Comparison of ENCODE assay signal across 13 cellular contexts in genomic region chr14:90839024-90839888, GRCh38. TPM values are rescaled to one million over a fixed set of nuclear protein-coding genes. Genes with fewer than 3 reads are reported as not detected.
DNase-seq lines count a peak whose midpoint lies in the region; ATAC-seq and TF ChIP-seq lines count a peak whose summit lies in the region.
"Had no signal": no experiment of that assay in that cellular context is flagged by ENCODE, and none has a peak within 500 bp of the region (broad histone marks: within the 10 kb centered on the region; RNA-seq: fewer than 3 reads in every experiment).

No MANE protein-coding gene starts in this region.

- no peak overlapping the region for H3K4me3 ChIP-seq in AG10803 (ENCODE audit: low read length)
- H3K4me3 ChIP-seq in astrocyte of the spinal cord (ENCODE audit: low read depth, low read length), result no peak overlapping the region
- H3K4me3 ChIP-seq in right atrium auricular region, result peak overlapping the region in 1 of 2 donors; percentile 23
- H3K4me3 ChIP-seq in psoas muscle, result peak overlapping the region; percentile 30
- H3K4me3 ChIP-seq in endodermal cell (ENCODE audit: low read length), result no peak overlapping the region
- no peak overlapping the region for H3K4me3 ChIP-seq in naive thymus-derived CD4-positive, alpha-beta T cell (ENCODE audit: low read length)
- H3K4me3 ChIP-seq: BLaER1, GM12878 had no signal

- peak; percentile 63 for DNase-seq in AG10803 (ENCODE audit: low read depth)
- DNase-seq in astrocyte of the spinal cord (ENCODE audit: low read depth, low spot score), result peak; percentile 28
- DNase-seq in right atrium auricular region (ENCODE audit: low spot score), result peak; percentile 79
- peak; percentile 61 to 72 for DNase-seq in psoas muscle
- no peak for DNase-seq in endodermal cell
- no peak for DNase-seq in NCI-H2107 (lab: John Stamatoyannopoulos, UW)
- no peak for DNase-seq in naive thymus-derived CD4-positive, alpha-beta T cell
- no peak for DNase-seq in UCSD-AML1 (lab: John Stamatoyannopoulos, UW; ENCODE audit: unreplicated experiment)
- DNase-seq: activated naive CD8-positive, alpha-beta T cell treated with anti-CD3 and anti-CD28 coated beads for 36 hours; occipital lobe had no signal

- ATAC-seq in psoas muscle, result peak; percentile 52 to 78 (median 62)
- no peak for ATAC-seq in naive thymus-derived CD4-positive, alpha-beta T cell
- ATAC-seq: GM12878, WTC11 had no signal

- CTCF ChIA-PET in naive thymus-derived CD4-positive, alpha-beta T cell (lab: Charles Lee), result no interaction called here

- H3K36me3 Mint-ChIP-seq in endodermal cell (ENCODE audit: low read depth), result no peaks in the 10 kb centered on the region
- peaks cover 0 to 7% (median 0%) of the 10 kb centered on the region in 5 donors for H3K36me3 Mint-ChIP-seq in naive thymus-derived CD4-positive, alpha-beta T cell
- H3K36me3 Mint-ChIP-seq: activated naive CD8-positive, alpha-beta T cell treated with anti-CD3 and anti-CD28 coated beads for 36 hours; WTC11 had no signal

- H3K36me3 ChIP-seq in right atrium auricular region (no peaks in the 10 kb centered on the region), psoas muscle (ENCODE audit: insufficient read depth in 1 of 2, low read depth in 1 of 2) (no peaks in the 10 kb centered on the region), endodermal cell (ENCODE audit: control insufficient read depth, insufficient read depth, low read length) (no peaks in the 10 kb centered on the region)
- H3K36me3 ChIP-seq in naive thymus-derived CD4-positive, alpha-beta T cell (ENCODE audit: control insufficient read depth in 2 of 3, insufficient read depth in 3 of 3, low read length in 3 of 3), result no peaks in the 10 kb centered on the region
- H3K36me3 ChIP-seq: BLaER1 had no signal

- no peak overlapping the region for H3K4me3 Mint-ChIP-seq in endodermal cell
- no peak overlapping the region for H3K4me3 Mint-ChIP-seq in naive thymus-derived CD4-positive, alpha-beta T cell
- H3K4me3 Mint-ChIP-seq: activated naive CD8-positive, alpha-beta T cell treated with anti-CD3 and anti-CD28 coated beads for 36 hours; WTC11 had no signal

- H3K4me1 ChIP-seq in right atrium auricular region (peaks cover 0 to 20% of the 10 kb centered on the region in 2 donors), psoas muscle (no peaks in the 10 kb centered on the region), endodermal cell (ENCODE audit: control insufficient read depth, insufficient read depth, low read length) (no peaks in the 10 kb centered on the region)
- peaks cover 4 to 9% of the 10 kb centered on the region in 2 donors for H3K4me1 ChIP-seq in naive thymus-derived CD4-positive, alpha-beta T cell (ENCODE audit: control insufficient read depth in 2 of 2, insufficient read depth in 2 of 2, low read length in 2 of 2)

- H3K9ac ChIP-seq in endodermal cell (ENCODE audit: extremely low read depth, low read length, poor library complexity, severe bottlenecking), result no peak overlapping the region
- H3K9ac ChIP-seq: BLaER1 had no signal

- no peak overlapping the region for H3K27ac Mint-ChIP-seq in endodermal cell
- H3K27ac Mint-ChIP-seq in naive thymus-derived CD4-positive, alpha-beta T cell, result peak overlapping the region in 1 of 9 donors; percentile 6
- H3K27ac Mint-ChIP-seq: activated naive CD8-positive, alpha-beta T cell treated with anti-CD3 and anti-CD28 coated beads for 36 hours; WTC11 had no signal

- TF ChIP-seq CTCF in AG10803 (conservative IDR thresholded peaks at IDR 0.05; ENCODE audit: low read length), result no peak
- TF ChIP-seq CTCF in astrocyte of the spinal cord (IDR thresholded peaks at IDR 0.05; ENCODE audit: low read depth, low read length), result no peak
- no peak for TF ChIP-seq CTCF in right atrium auricular region (IDR thresholded peaks at IDR 0.05)
- TF ChIP-seq CTCF in psoas muscle (IDR thresholded peaks at IDR 0.05), result no peak
- no peak for TF ChIP-seq CTCF in endodermal cell (conservative IDR thresholded peaks at IDR 0.05)

- H3K27me3 Mint-ChIP-seq in endodermal cell (ENCODE audit: insufficient read depth), result peaks cover 4% of the 10 kb centered on the region
- peaks cover 0 to 22% (median 0%) of the 10 kb centered on the region in 5 donors for H3K27me3 Mint-ChIP-seq in naive thymus-derived CD4-positive, alpha-beta T cell

- no peaks in the 10 kb centered on the region for H3K27me3 ChIP-seq in right atrium auricular region
- no peaks in the 10 kb centered on the region for H3K27me3 ChIP-seq in psoas muscle (ENCODE audit: insufficient read depth in 3 of 3, low read length in 2 of 3)
- H3K27me3 ChIP-seq in endodermal cell (ENCODE audit: control insufficient read depth, insufficient read depth, low read length, poor library complexity, severe bottlenecking), result no peaks in the 10 kb centered on the region
- H3K27me3 ChIP-seq in naive thymus-derived CD4-positive, alpha-beta T cell (ENCODE audit: control insufficient read depth in 2 of 2, insufficient read depth in 2 of 2, low read length in 2 of 2), result no peaks in the 10 kb centered on the region
- H3K27me3 ChIP-seq: BLaER1 had no signal

- 43 to 55% (median 50%) methylated on average over 10 of the region's 10 CpGs for WGBS in psoas muscle, 3 donors
- WGBS in endodermal cell (ENCODE audit: insufficient coverage in 1 of 2, insufficient read length in 1 of 2), 2 experiments, result 88 to 94% methylated on average over 5 to 10 of the region's 10 CpGs

- intact Hi-C loops in psoas muscle (cut with DNase I), result no loop called here
- intact Hi-C loops in naive thymus-derived CD4-positive, alpha-beta T cell (cut with micrococcal nuclease), result no loop called here

- H3K4me1 Mint-ChIP-seq in endodermal cell, result no peaks in the 10 kb centered on the region
- H3K4me1 Mint-ChIP-seq in naive thymus-derived CD4-positive, alpha-beta T cell, result peaks cover 8 to 34% (median 16%) of the 10 kb centered on the region in 7 donors

- H3K27ac ChIP-seq in right atrium auricular region (peak overlapping the region; percentile 73 to 76), psoas muscle (peak overlapping the region; percentile 67), endodermal cell (ENCODE audit: low read depth, low read length) (no peak overlapping the region)
- H3K27ac ChIP-seq in naive thymus-derived CD4-positive, alpha-beta T cell (ENCODE audit: low read depth, low read length), result no peak overlapping the region
- H3K27ac ChIP-seq: BLaER1 had no signal

- POLR2A ChIA-PET in naive thymus-derived CD4-positive, alpha-beta T cell (lab: Charles Lee), result no interaction called here

- in situ Hi-C loops in astrocyte of the spinal cord (cut with HindIII; ENCODE audit: low sequenced_read_pairs), result no loop called here

- no peaks in the 10 kb centered on the region for H3K9me3 Mint-ChIP-seq in endodermal cell
- H3K9me3 Mint-ChIP-seq in naive thymus-derived CD4-positive, alpha-beta T cell, result peaks cover 0 to 2% (median 0%) of the 10 kb centered on the region in 11 donors
- H3K9me3 Mint-ChIP-seq: activated naive CD8-positive, alpha-beta T cell treated with anti-CD3 and anti-CD28 coated beads for 36 hours had no signal

- H3K9me3 ChIP-seq in right atrium auricular region (no peaks in the 10 kb centered on the region), psoas muscle (no peaks in the 10 kb centered on the region), endodermal cell (ENCODE audit: control insufficient read depth, low read length) (no peaks in the 10 kb centered on the region)
- no peaks in the 10 kb centered on the region for H3K9me3 ChIP-seq in naive thymus-derived CD4-positive, alpha-beta T cell (ENCODE audit: control insufficient read depth in 2 of 3, low read length in 3 of 3)
- H3K9me3 ChIP-seq: BLaER1 had no signal

RNA-seq across cellular contexts. Expression of gene TTC7B, which starts 23.0 kb away (rescaled TPM):
- 10 to 100 TPM; 45.5 to 57.3 TPM for total RNA-seq in right atrium auricular region
- 10 to 100 TPM; 59.0 to 97.0 (median 75.3) TPM for total RNA-seq in psoas muscle
- polyA plus RNA-seq in psoas muscle, result 10 to 100 TPM; 18.9 to 38.0 (median 30.2) TPM
- total RNA-seq in endodermal cell, result 10 to 100 TPM; 51.3 to 62.6 TPM
- 51.1 TPM for polyA plus RNA-seq in endodermal cell (2013, experiment 1 of 2)
- polyA plus RNA-seq in endodermal cell (2013, experiment 2 of 2), result 50.8 TPM
- total RNA-seq in naive thymus-derived CD4-positive, alpha-beta T cell, result 1 to 10 TPM in 3 of 5 experiments, under 1 TPM in 1, not detected in 1; 0.65 to 9.5 (median 5.0) TPM
- under 1 TPM in 1 of 2 donors, not detected in 1; 0.08 TPM for polyA plus RNA-seq in naive thymus-derived CD4-positive, alpha-beta T cell

Comparison
In these comparisons a context has a peak if more than half of its experiments do, and no peak if none do; other contexts are left out.
1. DNase-seq: peak in AG10803 (single experiment), astrocyte of the spinal cord (single experiment), right atrium auricular region (single experiment) and psoas muscle (2 of 2); none in endodermal cell (single experiment), NCI-H2107 (single experiment), naive thymus-derived CD4-positive, alpha-beta T cell (0 of 9) and UCSD-AML1 (single experiment).
2. H3K27ac ChIP-seq: peak in right atrium auricular region (2 of 2) and psoas muscle (single experiment); none in endodermal cell (single experiment) and naive thymus-derived CD4-positive, alpha-beta T cell (single experiment).
3. RNA of gene TTC7B, which starts 23.0 kb away (total RNA-seq): 59.0 to 97.0 TPM in psoas muscle, 51.3 to 62.6 TPM in endodermal cell and 45.5 to 57.3 TPM in right atrium auricular region; 0.65 to 9.5 TPM in naive thymus-derived CD4-positive, alpha-beta T cell; every median in the first group is over 4 times any median in the second.